ENCODE assay signal across 5 cellular contexts in genomic region chr1:6455752-6456520, GRCh38. TPM values are rescaled to one million over a fixed set of nuclear protein-coding genes. Genes with fewer than 3 reads are reported as not detected.
"Had no signal": no experiment of that assay in that cellular context is flagged by ENCODE, and none has a peak within 500 bp of the region (broad histone marks: within the 10 kb centered on the region; RNA-seq: fewer than 3 reads in every experiment).

No MANE protein-coding gene starts in this region.

RNA-seq across cellular contexts. Expression of gene ESPN, which starts 31.4 kb away (rescaled TPM):
- total RNA-seq: epithelial cell of proximal tubule had no signal

RNA-seq across cellular contexts. Expression of gene HES2, which starts 36.2 kb away (rescaled TPM):
- total RNA-seq: left ventricle myocardium superior, sigmoid colon, thyroid gland had no signal
- polyA plus RNA-seq: pancreas had no signal
